In the genomic region with DNA sequence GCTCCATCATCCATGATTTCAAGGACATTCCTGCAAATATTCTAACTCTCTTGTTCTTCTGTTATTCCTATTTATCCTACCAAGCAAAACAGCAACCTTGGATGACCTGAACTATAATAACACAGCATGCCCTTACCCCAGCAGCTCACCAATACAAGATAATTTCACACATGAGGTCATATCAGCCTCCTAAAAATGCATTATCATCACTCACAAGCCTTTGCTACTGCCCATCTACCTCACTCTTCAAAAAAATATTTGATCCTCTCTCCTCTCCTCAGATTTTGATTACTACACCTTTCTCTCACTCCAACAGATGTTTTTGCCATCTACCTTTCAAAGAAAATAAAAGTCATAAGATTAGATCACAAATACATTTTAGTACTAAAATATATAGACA, we compare ENCODE assay signal across 7 cellular contexts.
"Had no signal": no experiment of that assay in that cellular context is flagged by ENCODE, and none has a peak within 500 bp of the region (broad histone marks: within the 10 kb centered on the region; RNA-seq: fewer than 3 reads in every experiment).

No MANE protein-coding gene starts in this region.

- H3K4me2 ChIP-seq: KMS-11 had no signal

- H3K9ac ChIP-seq: KMS-11 had no signal

- ATAC-seq: HepG2 had no signal

- FAIRE-seq: HepG2, HTR-8/SVneo had no signal

- DNase-seq: IMR-90, KBM-7, KG1 had no signal

- H3K27ac ChIP-seq: HL-60, KMS-11 had no signal
